ENCODE assay signal across 1 cellular context in genomic region chr9:21392270-21392669, GRCh38.
TF ChIP-seq lines count a peak whose summit lies in the region.

No MANE protein-coding gene starts in this region.

TF ChIP-seq in GM12878, 131 proteins besides CTCF, POLR2A, EP300 and RAD21:
- TF ChIP-seq NFIC (IDR thresholded peaks at IDR 0.05; ENCODE audit: low read depth, low read length) (no peak), NR2C1 (IDR thresholded peaks at IDR 0.05) (no peak), SRF (IDR thresholded peaks at IDR 0.05; ENCODE audit: low read depth in 2 of 2, low read length in 2 of 2) (no peak), ATF3 (IDR thresholded peaks at IDR 0.05; ENCODE audit: borderline replicate concordance, extremely low read depth, low read depth, low read length) (no peak), ZBTB4 (CRISPR knock-in tag; IDR thresholded peaks at IDR 0.05) (no peak), ETV6 (conservative IDR thresholded peaks at IDR 0.05 in 1 of 2, IDR thresholded peaks at IDR 0.05 in 1 of 2; ENCODE audit: borderline replicate concordance in 1 of 2, low read depth in 1 of 2) (no peak), CBX3 (IDR thresholded peaks at IDR 0.05; ENCODE audit: borderline replicate concordance, low read depth) (no peak), SPI1 (IDR thresholded peaks at IDR 0.05; ENCODE audit: borderline replicate concordance, insufficient read depth, low read depth, low read length) (no peak), YBX1 (IDR thresholded peaks at IDR 0.05) (no peak), ZBTB11 (CRISPR knock-in tag; IDR thresholded peaks at IDR 0.05) (no peak), SREBF1 (IDR thresholded peaks at IDR 0.05; ENCODE audit: low read length) (no peak), MTA3 (IDR thresholded peaks at IDR 0.05; ENCODE audit: borderline replicate concordance, low read length) (no peak), TCF12 (IDR thresholded peaks at IDR 0.05; ENCODE audit: low read depth, low read length) (no peak), IKZF2 (IDR thresholded peaks at IDR 0.05) (no peak), E4F1 (IDR thresholded peaks at IDR 0.05; ENCODE audit: borderline replicate concordance, partially characterized antibody) (no peak), KLF5 (IDR thresholded peaks at IDR 0.05; ENCODE audit: partially characterized antibody) (no peak), NFYA (IDR thresholded peaks at IDR 0.05; ENCODE audit: borderline replicate concordance, low read depth, low read length) (no peak), MEF2A (IDR thresholded peaks at IDR 0.05; ENCODE audit: insufficient read depth, low read depth, low read length) (no peak), BCL11A (IDR thresholded peaks at IDR 0.05; ENCODE audit: low read depth, low read length) (no peak), ZBTB40 (IDR thresholded peaks at IDR 0.05; ENCODE audit: borderline replicate concordance) (no peak)
